In the genomic region with DNA sequence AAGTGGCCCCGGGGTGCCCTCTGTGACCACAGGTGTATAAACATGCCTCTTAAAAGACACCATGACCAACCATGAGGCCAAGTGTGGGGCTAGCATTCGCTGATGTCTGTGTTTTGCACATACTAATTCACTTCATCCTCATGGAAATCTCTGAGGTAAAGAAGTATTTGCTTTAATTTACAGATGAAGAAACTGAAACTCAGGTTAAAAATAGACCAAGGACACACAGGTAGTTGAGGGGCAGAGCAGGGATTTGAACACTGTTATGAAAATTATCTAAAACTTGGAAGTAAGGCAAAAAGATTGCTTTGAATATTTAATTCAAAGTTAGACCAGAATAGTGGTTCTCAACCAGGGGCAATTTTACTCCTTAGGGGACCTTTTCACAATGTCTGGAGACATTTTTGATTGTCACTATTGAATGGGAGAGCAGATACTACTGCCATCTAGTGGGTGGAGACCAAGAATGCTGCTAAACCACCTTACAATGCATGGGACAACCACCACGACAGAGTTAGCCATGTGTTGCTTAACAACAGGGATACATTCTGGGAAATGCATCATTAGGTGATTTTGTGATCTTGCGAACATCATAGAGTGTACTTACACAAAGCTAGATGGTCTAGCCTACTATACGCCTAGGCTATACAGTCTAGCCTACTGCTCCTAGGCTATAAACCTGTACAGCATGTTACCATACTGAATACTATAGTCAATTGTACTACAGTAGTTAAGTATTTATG, we compare ENCODE assay signal across 9 cellular contexts. TPM values are rescaled to one million over a fixed set of nuclear protein-coding genes. Genes with fewer than 3 reads are reported as not detected.
A peak's percentile ranks its signal among the peaks of the same experiment; 100 is the strongest.
DNase-seq lines count a peak whose midpoint lies in the region; ATAC-seq, FAIRE-seq and TF ChIP-seq lines count a peak whose summit lies in the region.
"Had no signal": no experiment of that assay in that cellular context is flagged by ENCODE, and none has a peak within 500 bp of the region (broad histone marks: within the 10 kb centered on the region; RNA-seq: fewer than 3 reads in every experiment).

No MANE protein-coding gene starts in this region.

- POLR2A ChIA-PET in activated CD4-positive, alpha-beta T cell treated with anti-CD3 and anti-CD28 coated beads for 36 hours (lab: Charles Lee): no interaction called here
- POLR2A ChIA-PET in Panc1 (lab: Charles Lee): no interaction called here

- H3K36me3 ChIP-seq in Panc1 (ENCODE audit: control insufficient read depth, insufficient read depth, low read length): no peaks in the 10 kb centered on the region
- no peaks in the 10 kb centered on the region for H3K36me3 ChIP-seq in body of pancreas (replicated peaks in 1 of 2; ENCODE audit: insufficient read depth in 1 of 2, low read depth in 2 of 2)
- H3K36me3 ChIP-seq in kidney (ENCODE audit: control insufficient read depth in 1 of 2, insufficient read depth in 2 of 2, low read length in 2 of 2): no peaks in the 10 kb centered on the region

- no TSS peak for BruUV-seq in Panc1 (replicated peaks; lab: Mats Ljungman, UMichigan)

- in situ Hi-C loops in Panc1 (cut with HindIII; ENCODE audit: low pct_unique_long_range_greater_than_20kb, low sequenced_read_pairs): no loop called here

- no peak for TF ChIP-seq POLR2A in body of pancreas (IDR thresholded peaks at IDR 0.05)

- WGBS in body of pancreas, 2 donors: 33 to 41% methylated on average over 5 of the region's 5 CpGs

- TF ChIP-seq CTCF in Panc1 (IDR thresholded peaks at IDR 0.05): peak; percentile 79
- peak; percentile 57 to 84 (median 80) for TF ChIP-seq CTCF in body of pancreas (IDR thresholded peaks at IDR 0.05)
- peak; percentile 57 for TF ChIP-seq CTCF in kidney (IDR thresholded peaks at IDR 0.05; ENCODE audit: borderline replicate concordance, extremely low read depth, insufficient read depth)

- DNase-seq in activated CD4-positive, alpha-beta T cell treated with anti-CD3 and anti-CD28 coated beads for 36 hours: peak; percentile 57
- DNase-seq in activated CD4-positive, alpha-beta T cell treated with anti-CD3 and anti-CD28 coated beads for 1 hour: no peak
- peak; percentile 71 for DNase-seq in Jurkat, Clone E6-1 (ENCODE audit: low read depth, low spot score)
- DNase-seq in Panc1 (ENCODE audit: low read depth, low spot score): peak; percentile 33
- DNase-seq in body of pancreas: peak; percentile 42 to 62 (median 50)
- DNase-seq in kidney: no peak
- DNase-seq in stimulated activated naive B cell treated with anti-CD40 and anti-IgM and Interleukin-4, amounts not matched to agents 10 μg/mL and 1 μg/mL and 100 μg/mL, for 72 hours: peak; percentile 20

- no peaks in the 10 kb centered on the region for H3K4me1 ChIP-seq in Panc1 (ENCODE audit: control insufficient read depth, insufficient read depth, low read length)
- peaks cover 7% of the 10 kb centered on the region for H3K4me1 ChIP-seq in body of pancreas
- no peaks in the 10 kb centered on the region for H3K4me1 ChIP-seq in kidney (ENCODE audit: control insufficient read depth in 1 of 2, insufficient read depth in 1 of 2, low read depth in 1 of 2, low read length in 2 of 2)

- H3K27ac Mint-ChIP-seq in activated CD4-positive, alpha-beta T cell treated with anti-CD3 and anti-CD28 coated beads for 36 hours: no peak overlapping the region
- H3K27ac Mint-ChIP-seq in stimulated activated naive B cell treated with anti-CD40 and anti-IgM and Interleukin-4, amounts not matched to agents 10 μg/mL and 1 μg/mL and 100 μg/mL, for 72 hours: no peak overlapping the region

- no peaks in the 10 kb centered on the region for H3K36me3 Mint-ChIP-seq in activated CD4-positive, alpha-beta T cell treated with anti-CD3 and anti-CD28 coated beads for 36 hours (ENCODE audit: low read depth)
- H3K36me3 Mint-ChIP-seq in stimulated activated naive B cell treated with anti-CD40 and anti-IgM and Interleukin-4, amounts not matched to agents 10 μg/mL and 1 μg/mL and 100 μg/mL, for 72 hours: no peaks in the 10 kb centered on the region

- H3K4me3 Mint-ChIP-seq in activated CD4-positive, alpha-beta T cell treated with anti-CD3 and anti-CD28 coated beads for 36 hours: no peak overlapping the region
- no peak overlapping the region for H3K4me3 Mint-ChIP-seq in stimulated activated naive B cell treated with anti-CD40 and anti-IgM and Interleukin-4, amounts not matched to agents 10 μg/mL and 1 μg/mL and 100 μg/mL, for 72 hours

- ATAC-seq in activated CD4-positive, alpha-beta T cell treated with anti-CD3 and anti-CD28 coated beads for 36 hours: peak; percentile 86
- ATAC-seq in GM21528 (IDR thresholded peaks at IDR 0.05; ENCODE audit: low FRiP score, unreplicated experiment) (peak; percentile 79), Panc1 (peak; percentile 88), body of pancreas (peak; percentile 83)
- peak; percentile 83 to 84 for ATAC-seq in stimulated activated naive B cell treated with anti-CD40 and anti-IgM and Interleukin-4, amounts not matched to agents 10 μg/mL and 1 μg/mL and 100 μg/mL, for 72 hours (replicated peaks)

- no peaks in the 10 kb centered on the region for H3K27me3 Mint-ChIP-seq in activated CD4-positive, alpha-beta T cell treated with anti-CD3 and anti-CD28 coated beads for 36 hours
- H3K27me3 Mint-ChIP-seq in stimulated activated naive B cell treated with anti-CD40 and anti-IgM and Interleukin-4, amounts not matched to agents 10 μg/mL and 1 μg/mL and 100 μg/mL, for 72 hours: no peaks in the 10 kb centered on the region

- H3K9me3 ChIP-seq in Panc1 (ENCODE audit: control insufficient read depth, insufficient read depth, low read depth, low read length) (no peaks in the 10 kb centered on the region), body of pancreas (no peaks in the 10 kb centered on the region), kidney (ENCODE audit: control insufficient read depth in 1 of 2, low read length in 2 of 2) (peaks cover 0 to 4% of the 10 kb centered on the region in 2 donors)

- intact Hi-C loops in activated CD4-positive, alpha-beta T cell treated with anti-CD3 and anti-CD28 coated beads for 36 hours (cut with DNase I, micrococcal nuclease): loop anchor here (1.0 to 10.0 kb wide), 2 partner anchors 323 to 443 kb away; a partner anchor contains a TSS
- intact Hi-C loops in Panc1 (cut with micrococcal nuclease; ENCODE audit: unreplicated experiment) (loop anchor here (10.0 kb wide), 1 partner anchor 323 kb away; a partner anchor contains a TSS), body of pancreas (cut with DNase I) (loop anchor here (5.0 kb wide), 1 partner anchor 445 kb away; no protein-coding TSS in a partner anchor), kidney (cut with DNase I) (no loop called here)

- H3K27ac ChIP-seq in Panc1 (ENCODE audit: low read length) (no peak overlapping the region), body of pancreas (no peak overlapping the region), kidney (ENCODE audit: low read depth in 2 of 2, low read length in 2 of 2) (no peak overlapping the region)

- peak; percentile 56 for FAIRE-seq in kidney (lab: Jason Lieb, UNC)

- no peak overlapping the region for H3K9ac ChIP-seq in kidney (ENCODE audit: low read length in 2 of 2)

- peaks cover 35% of the 10 kb centered on the region for H3K4me1 Mint-ChIP-seq in activated CD4-positive, alpha-beta T cell treated with anti-CD3 and anti-CD28 coated beads for 36 hours
- peaks cover 7 to 19% of the 10 kb centered on the region in 2 donors for H3K4me1 Mint-ChIP-seq in stimulated activated naive B cell treated with anti-CD40 and anti-IgM and Interleukin-4, amounts not matched to agents 10 μg/mL and 1 μg/mL and 100 μg/mL, for 72 hours

- CTCF ChIA-PET in activated CD4-positive, alpha-beta T cell treated with anti-CD3 and anti-CD28 coated beads for 36 hours (lab: Charles Lee): interaction anchor here (0.5 to 1.4 kb wide), 11 partner anchors 11 to 465 kb away, joined by 3 to 5 read pairs (median 3); no protein-coding TSS in a partner anchor
- CTCF ChIA-PET in Panc1 (lab: Charles Lee): no interaction called here

- peaks cover 4% of the 10 kb centered on the region for H3K9me3 Mint-ChIP-seq in activated CD4-positive, alpha-beta T cell treated with anti-CD3 and anti-CD28 coated beads for 36 hours (ENCODE audit: low read depth)
- H3K9me3 Mint-ChIP-seq in stimulated activated naive B cell treated with anti-CD40 and anti-IgM and Interleukin-4, amounts not matched to agents 10 μg/mL and 1 μg/mL and 100 μg/mL, for 72 hours: peaks cover 0 to 3% of the 10 kb centered on the region in 2 donors

- no peak overlapping the region for H3K4me3 ChIP-seq in Jurkat, Clone E6-1 (ENCODE audit: low read length)
- no peak overlapping the region for H3K4me3 ChIP-seq in Panc1 (ENCODE audit: low read depth in 2 of 2, low read length in 2 of 2)
- no peak overlapping the region for H3K4me3 ChIP-seq in body of pancreas
- no peak overlapping the region for H3K4me3 ChIP-seq in kidney (ENCODE audit: low read length in 2 of 2)

- H3K27me3 ChIP-seq in Panc1 (ENCODE audit: control insufficient read depth, insufficient read depth, low read length): no peaks in the 10 kb centered on the region; the same call in 1 of the 2 replicates
- no peaks in the 10 kb centered on the region for H3K27me3 ChIP-seq in body of pancreas

RNA-seq across cellular contexts. Expression of a gene that starts 8.0 kb away (rescaled TPM):
- 10 to 100 TPM; 23.2 to 24.2 TPM for total RNA-seq in activated CD4-positive, alpha-beta T cell treated with anti-CD3 and anti-CD28 coated beads for 36 hours
- polyA plus RNA-seq in Jurkat, Clone E6-1 (2012; ENCODE audit: insufficient read depth, insufficient read length): 35.0 TPM
- 17.8 TPM for total RNA-seq in Panc1 (2021; ENCODE audit: unreplicated experiment)
- polyA plus RNA-seq in Panc1 (2012; ENCODE audit: insufficient read length): 11.1 TPM
- total RNA-seq in body of pancreas: 1 to 10 TPM; 3.1 to 6.9 TPM
- total RNA-seq in kidney: 12.9 TPM
- polyA plus RNA-seq in kidney (ENCODE audit: insufficient read depth, low read depth, low replicate concordance): 21.1 TPM

RNA-seq across cellular contexts. Expression of a gene that starts 13.6 kb away (rescaled TPM):
- total RNA-seq in activated CD4-positive, alpha-beta T cell treated with anti-CD3 and anti-CD28 coated beads for 36 hours: not detected
- not detected for polyA plus RNA-seq in Jurkat, Clone E6-1 (2012; ENCODE audit: insufficient read depth, insufficient read length)
- not detected for total RNA-seq in Panc1 (2021; ENCODE audit: unreplicated experiment)
- polyA plus RNA-seq in Panc1 (2012; ENCODE audit: insufficient read length): not detected
- total RNA-seq in body of pancreas: not detected
- total RNA-seq in kidney: not detected
- polyA plus RNA-seq in kidney (ENCODE audit: insufficient read depth, low read depth, low replicate concordance): not detected
- total RNA-seq: temporal lobe had no signal

Comparison
In these comparisons a context has a peak if more than half of its experiments do, and no peak if none do; other contexts are left out.
1. DNase-seq: peak in activated CD4-positive, alpha-beta T cell treated with anti-CD3 and anti-CD28 coated beads for 36 hours (single experiment), Jurkat, Clone E6-1 (single experiment), Panc1 (single experiment), body of pancreas (4 of 4) and stimulated activated naive B cell treated with anti-CD40 and anti-IgM and Interleukin-4, amounts not matched to agents 10 μg/mL and 1 μg/mL and 100 μg/mL, for 72 hours (single experiment); none in activated CD4-positive, alpha-beta T cell treated with anti-CD3 and anti-CD28 coated beads for 1 hour (single experiment) and kidney (single experiment).
2. Peak in every context shown above with its lines, with median percentiles within 50 percentile points of each other: ATAC-seq and CTCF ChIP-seq.